24 cellular contexts compared by ENCODE assay signal in the genomic region with DNA sequence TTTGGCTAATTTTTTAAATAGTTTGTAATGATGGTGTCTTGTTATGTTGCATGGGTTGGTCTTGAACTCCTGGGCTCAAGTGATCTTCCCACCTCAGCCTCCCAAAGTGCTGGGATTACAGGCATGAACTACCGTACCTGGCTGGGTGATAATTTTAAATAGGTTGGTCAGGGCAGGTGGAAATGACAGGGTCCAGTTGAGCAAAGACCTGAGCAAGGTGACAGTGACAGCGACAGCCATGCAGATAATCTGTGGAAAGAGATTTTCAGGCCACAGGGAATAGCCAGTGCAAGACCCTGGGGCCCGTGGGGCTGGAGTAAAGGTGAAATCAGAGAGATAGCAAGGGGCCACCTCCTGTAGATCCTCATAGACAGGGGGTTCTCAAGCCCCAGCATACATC. TPM values are rescaled to one million over a fixed set of nuclear protein-coding genes. Genes with fewer than 3 reads are reported as not detected.
DNase-seq lines count a peak whose midpoint lies in the region; ATAC-seq and TF ChIP-seq lines count a peak whose summit lies in the region.
"Had no signal": no experiment of that assay in that cellular context is flagged by ENCODE, and none has a peak within 500 bp of the region (broad histone marks: within the 10 kb centered on the region; RNA-seq: fewer than 3 reads in every experiment).

No MANE protein-coding gene starts in this region.

- H3K36me3 ChIP-seq in left lung: peaks cover 0 to 73% of the 10 kb centered on the region in 2 donors

- peak overlapping the region; percentile 34 for H3K27ac ChIP-seq in RWPE1
- H3K27ac ChIP-seq in left lung: no peak overlapping the region
- H3K27ac ChIP-seq: A549; BLaER1 treated with 17β-estradiol and CSF1 and Interleukin-3, amounts not matched to agents 10 nM and 100 nM had no signal

- POLR2A ChIA-PET in GM10248 (lab: Yijun Ruan, JAX): no interaction called here
- POLR2A ChIA-PET in RWPE1 (lab: Yijun Ruan, JAX; ENCODE audit: low non-redundant PET): no interaction called here

- H3K9me3 ChIP-seq in left lung: no peaks in the 10 kb centered on the region
- H3K9me3 ChIP-seq: A549; BE2C; BLaER1 treated with 17β-estradiol and CSF1 and Interleukin-3, amounts not matched to agents 10 nM and 100 nM had no signal

- peaks cover 66% of the 10 kb centered on the region for H3K36me3 Mint-ChIP-seq in osteocyte (ENCODE audit: unreplicated experiment)
- H3K36me3 Mint-ChIP-seq: CD8-positive, alpha-beta memory T cell had no signal

- TF ChIP-seq CTCF in GM10248 (IDR thresholded peaks at IDR 0.05; ENCODE audit: control extremely low read depth, extremely low read depth, low read depth, missing control alignments): no peak
- no peak for TF ChIP-seq CTCF in RWPE1 (conservative IDR thresholded peaks at IDR 0.05; ENCODE audit: low read depth)
- no peak for TF ChIP-seq CTCF in osteocyte (IDR thresholded peaks at IDR 0.05)
- no peak for TF ChIP-seq CTCF in left lung (IDR thresholded peaks at IDR 0.05)

- CTCF ChIA-PET in GM10248 (lab: Yijun Ruan, JAX): interaction anchor here (0.9 kb wide), 1 partner anchor 82 kb away, joined by 3 read pairs; no protein-coding TSS in a partner anchor
- CTCF ChIA-PET in RWPE1 (lab: Yijun Ruan, JAX): no interaction called here

- no peak overlapping the region for H3K4me3 Mint-ChIP-seq in osteocyte (ENCODE audit: unreplicated experiment)
- H3K4me3 Mint-ChIP-seq: CD14-positive monocyte; CD4-positive, alpha-beta T cell; GM23338; H9 had no signal

- H3K27ac Mint-ChIP-seq in osteocyte (ENCODE audit: unreplicated experiment): no peak overlapping the region
- H3K27ac Mint-ChIP-seq: CD14-positive monocyte; CD4-positive, alpha-beta T cell; GM23338; H9 had no signal

- H3K4me1 ChIP-seq in left lung: peaks cover 5 to 19% of the 10 kb centered on the region in 2 donors
- H3K4me1 ChIP-seq: BE2C had no signal

- no peaks in the 10 kb centered on the region for H3K9me3 Mint-ChIP-seq in osteocyte (ENCODE audit: unreplicated experiment)
- H3K9me3 Mint-ChIP-seq: CD4-positive, alpha-beta T cell; GM23338; H9 had no signal

- intact Hi-C loops in left lung (cut with DNase I): no loop called here

- DNase-seq in GM10248 (ENCODE audit: extremely low spot score) (peak; percentile 3), RWPE1 (ENCODE audit: low spot score) (no peak), left lobe of liver (ENCODE audit: low spot score) (peak; percentile 15), osteocyte (ENCODE audit: extremely low spot score, unreplicated experiment) (peak; percentile 1), left lung (no peak)
- DNase-seq in activated CD4-positive, CD25-positive, alpha-beta regulatory T cell treated with anti-CD3 and anti-CD28 coated beads, Interleukin-2, amount 50 U/mL, for 72 hours: no peak
- DNase-seq: 8988T; ACHN; AML-193; BE2C; CD4-positive, alpha-beta T cell; CD8-positive, alpha-beta memory T cell; DMS 273 treated with DMSO at 0.1 percent for 48 hours; DMS79; EL; GDM1; H9 had no signal

- no peaks in the 10 kb centered on the region for H3K27me3 ChIP-seq in left lung
- H3K27me3 ChIP-seq: BE2C had no signal

- peaks cover 50% of the 10 kb centered on the region for H3K4me1 Mint-ChIP-seq in osteocyte (ENCODE audit: unreplicated experiment)
- H3K4me1 Mint-ChIP-seq: CD14-positive monocyte; CD8-positive, alpha-beta memory T cell had no signal

- H3K27me3 Mint-ChIP-seq in osteocyte (ENCODE audit: unreplicated experiment): no peaks in the 10 kb centered on the region
- H3K27me3 Mint-ChIP-seq: CD4-positive, alpha-beta T cell; CD8-positive, alpha-beta memory T cell had no signal

- no peak for ATAC-seq in left lobe of liver
- no peak for ATAC-seq in left lung
- ATAC-seq in HG03520 (IDR thresholded peaks at IDR 0.05; ENCODE audit: unreplicated experiment): no peak
- ATAC-seq: A549, GM23338, HCT116 had no signal

- no peak overlapping the region for H3K4me3 ChIP-seq in left lung
- H3K4me3 ChIP-seq: A549; BLaER1 treated with 17β-estradiol and CSF1 and Interleukin-3, amounts not matched to agents 10 nM and 100 nM; GM23338 had no signal

RNA-seq across cellular contexts. Expression of a gene that starts 3.5 kb away (rescaled TPM):
- total RNA-seq in left lobe of liver (4.3 TPM), osteocyte (32.2 and 36.9 TPM in 2 replicates), left lung (10 to 100 TPM; 15.9 to 27.3 TPM)

RNA-seq across cellular contexts. Expression of a gene that starts 27.2 kb away (rescaled TPM):
- total RNA-seq in left lobe of liver (not detected), osteocyte (not detected in 2 replicates), left lung (under 1 TPM; 0.26 to 0.50 TPM)
- total RNA-seq: CD4-positive, alpha-beta T cell; CD8-positive, alpha-beta memory T cell; H4 had no signal

RNA-seq across cellular contexts. Expression of a gene that starts 50.0 kb away (rescaled TPM):
- total RNA-seq in left lobe of liver: 2.6 TPM
- total RNA-seq in osteocyte: not detected in 2 replicates
- 10 to 100 TPM; 13.4 to 59.9 TPM for total RNA-seq in left lung
- total RNA-seq: GM23338, H4, H9 had no signal

RNA-seq across cellular contexts. Expression of a gene that starts 55.1 kb away (rescaled TPM):
- total RNA-seq in left lobe of liver (1.4 TPM), osteocyte (not detected in 2 replicates), left lung (100 to 1,000 TPM in 1 of 2 donors, 10 to 100 TPM in 1; 20.0 to 193 TPM)
- total RNA-seq: CD8-positive, alpha-beta memory T cell; GM23338; H9 had no signal

Comparison
In these comparisons a context has a peak if more than half of its experiments do, and no peak if none do; other contexts are left out.
1. DNase-seq: peak in GM10248 (single experiment), left lobe of liver (single experiment) and osteocyte (single experiment); none in RWPE1 (single experiment), left lung (0 of 2) and activated CD4-positive, CD25-positive, alpha-beta regulatory T cell treated with anti-CD3 and anti-CD28 coated beads, Interleukin-2, amount 50 U/mL, for 72 hours (single experiment).